ENCODE assay signal across 22 cellular contexts in the genomic region with DNA sequence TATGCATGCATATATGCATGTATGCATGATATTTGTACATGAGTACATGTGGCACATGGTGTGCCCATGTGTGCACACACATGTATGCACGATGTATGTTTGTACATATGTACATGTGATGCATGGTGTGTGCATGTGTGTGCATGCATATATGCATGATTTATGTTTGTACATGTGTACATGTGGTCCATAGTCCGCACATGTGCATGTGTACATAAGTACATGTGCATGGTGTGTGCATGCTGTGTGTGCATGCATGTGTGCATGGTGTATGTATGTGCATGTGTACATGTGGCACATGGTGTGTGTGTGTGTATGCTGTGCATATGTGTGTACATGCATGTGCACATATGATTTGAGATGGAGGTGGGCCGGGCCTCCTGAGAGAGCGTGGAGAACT.
A peak's percentile ranks its signal among the peaks of the same experiment; 100 is the strongest.
DNase-seq lines count a peak whose midpoint lies in the region; ATAC-seq, FAIRE-seq and TF ChIP-seq lines count a peak whose summit lies in the region.
"Had no signal": no experiment of that assay in that cellular context is flagged by ENCODE, and none has a peak within 500 bp of the region (broad histone marks: within the 10 kb centered on the region; RNA-seq: fewer than 3 reads in every experiment).

No MANE protein-coding gene starts in this region.

- H3K9me3 ChIP-seq in iPS-18c (ENCODE audit: control insufficient read depth, insufficient read depth, low read length) (peaks cover 3% of the 10 kb centered on the region), hepatocyte (ENCODE audit: low read depth) (no peaks in the 10 kb centered on the region)
- H3K9me3 ChIP-seq: A549, Caco-2 had no signal

- H3K36me3 Mint-ChIP-seq in chondrocyte (ENCODE audit: low read depth) (no peaks in the 10 kb centered on the region), WTC11 (no peaks in the 10 kb centered on the region)
- H3K36me3 Mint-ChIP-seq: CD4-positive, CD25-positive, alpha-beta regulatory T cell; CD8-positive, alpha-beta T cell had no signal

- no peak overlapping the region for H2AFZ ChIP-seq in hepatocyte

- POLR2A ChIA-PET in WTC11 (lab: Charles Lee): no interaction called here

- H3K4me1 Mint-ChIP-seq in chondrocyte (ENCODE audit: low read depth) (no peaks in the 10 kb centered on the region), WTC11 (no peaks in the 10 kb centered on the region)
- H3K4me1 Mint-ChIP-seq: CD4-positive, CD25-positive, alpha-beta regulatory T cell had no signal

- no peaks in the 10 kb centered on the region for H3K79me2 ChIP-seq in hepatocyte

- no peaks in the 10 kb centered on the region for H3K9me3 Mint-ChIP-seq in chondrocyte (ENCODE audit: low read depth)
- H3K9me3 Mint-ChIP-seq in WTC11: peaks cover 4% of the 10 kb centered on the region
- H3K9me3 Mint-ChIP-seq: CD8-positive, alpha-beta T cell had no signal

- TF ChIP-seq POLR2A in GM12891 (IDR thresholded peaks at IDR 0.05; ENCODE audit: low read depth, low read length): no peak

- no peaks in the 10 kb centered on the region for H3K4me1 ChIP-seq in hepatocyte (ENCODE audit: insufficient read depth)
- H3K4me1 ChIP-seq: A549, Caco-2 had no signal

- no peaks in the 10 kb centered on the region for H3K27me3 ChIP-seq in hepatocyte

- H4K20me1 ChIP-seq in hepatocyte (ENCODE audit: insufficient read depth, poor library complexity, severe bottlenecking): no peaks in the 10 kb centered on the region

- ATAC-seq in HG02852 (IDR thresholded peaks at IDR 0.05; ENCODE audit: unreplicated experiment): no peak
- no peak for ATAC-seq in WTC11
- ATAC-seq in GM21447 (IDR thresholded peaks at IDR 0.05; ENCODE audit: unreplicated experiment): no peak
- ATAC-seq: A549; CD8-positive, alpha-beta T cell had no signal

- no peak overlapping the region for H3K4me3 Mint-ChIP-seq in chondrocyte (ENCODE audit: unreplicated experiment)
- no peak overlapping the region for H3K4me3 Mint-ChIP-seq in WTC11
- H3K4me3 Mint-ChIP-seq: CD4-positive, CD25-positive, alpha-beta regulatory T cell; CD8-positive, alpha-beta T cell had no signal

- no peaks in the 10 kb centered on the region for H3K9me2 ChIP-seq in hepatocyte (replicated peaks; ENCODE audit: insufficient read depth)

- CTCF ChIA-PET in WTC11 (lab: Charles Lee): no interaction called here

- WGBS in hepatocyte (ENCODE audit: low lambda C conversion rate, missing lambda C conversion rate): 74% methylated on average over 4 of the region's 4 CpGs

- no peak overlapping the region for H3K4me2 ChIP-seq in hepatocyte
- H3K4me2 ChIP-seq: A549 had no signal

- H3K27me3 Mint-ChIP-seq in chondrocyte (ENCODE audit: low read depth) (peaks cover 3% of the 10 kb centered on the region), WTC11 (ENCODE audit: low read depth) (peaks cover 14% of the 10 kb centered on the region)

- DNase-seq in GM12891 (ENCODE audit: insufficient read length, low spot score): no peak
- no peak for DNase-seq in HTR-8/SVneo (ENCODE audit: insufficient read length, low spot score)
- DNase-seq in chondrocyte (ENCODE audit: low spot score): peak; percentile 8
- no peak for DNase-seq in hepatocyte (ENCODE audit: low spot score)
- no peak for DNase-seq in WTC11 (ENCODE audit: low spot score)
- DNase-seq: 8988T; ACHN; Caco-2; CD4-positive, CD25-positive, alpha-beta regulatory T cell; CD8-positive, alpha-beta T cell; DMS153; DND-41; GOT3; H7; HCEC 1CT had no signal

- no peak for TF ChIP-seq CTCF in chondrocyte (IDR thresholded peaks at IDR 0.05)
- no peak for TF ChIP-seq CTCF in hepatocyte (IDR thresholded peaks at IDR 0.05; ENCODE audit: poor library complexity)
- TF ChIP-seq CTCF in WTC11 (IDR thresholded peaks at IDR 0.05): no peak

- H3K36me3 ChIP-seq in hepatocyte (replicated peaks; ENCODE audit: insufficient read depth, low read depth): no peaks in the 10 kb centered on the region

- FAIRE-seq in GM12891 (lab: Jason Lieb, UNC) (peak; percentile 81), HTR-8/SVneo (lab: Jason Lieb, UNC) (peak; percentile 88)
- FAIRE-seq: G401.6, GM18507 had no signal

- H3K27ac ChIP-seq in hepatocyte: no peak overlapping the region
- H3K27ac ChIP-seq: A549, C4-2B had no signal

- H3K4me3 ChIP-seq in iPS-18c (ENCODE audit: insufficient read depth, low read depth, low read length) (peak overlapping the region; percentile 24; the same call in 1 of the 2 replicates), hepatocyte (no peak overlapping the region)
- H3K4me3 ChIP-seq: A549 had no signal

- H3K27ac Mint-ChIP-seq in chondrocyte (ENCODE audit: unreplicated experiment): no peak overlapping the region
- no peak overlapping the region for H3K27ac Mint-ChIP-seq in WTC11
- H3K27ac Mint-ChIP-seq: CD8-positive, alpha-beta T cell had no signal

TF ChIP-seq in GM12891, 5 proteins besides CTCF, POLR2A, EP300 and RAD21:
- TF ChIP-seq POLR2AphosphoS5 (IDR thresholded peaks at IDR 0.05; ENCODE audit: low read depth, low read length) (no peak), POU2F2 (IDR thresholded peaks at IDR 0.05; ENCODE audit: low read depth, low read length) (no peak), SPI1 (IDR thresholded peaks at IDR 0.05; ENCODE audit: low read depth, low read length) (no peak), TAF1 (IDR thresholded peaks at IDR 0.05; ENCODE audit: low read depth, low read length) (no peak), PAX5 (IDR thresholded peaks at IDR 0.05; ENCODE audit: insufficient read depth, low read length, severe bottlenecking) (no peak)

TF ChIP-seq in WTC11, 78 proteins besides CTCF, POLR2A, EP300 and RAD21:
- TF ChIP-seq TEAD1 (CRISPR knock-in tag; IDR thresholded peaks at IDR 0.05) (no peak), TP53 (CRISPR knock-in tag; IDR thresholded peaks at IDR 0.05) (no peak)
